ENCODE assay signal across 19 cellular contexts in the genomic region with DNA sequence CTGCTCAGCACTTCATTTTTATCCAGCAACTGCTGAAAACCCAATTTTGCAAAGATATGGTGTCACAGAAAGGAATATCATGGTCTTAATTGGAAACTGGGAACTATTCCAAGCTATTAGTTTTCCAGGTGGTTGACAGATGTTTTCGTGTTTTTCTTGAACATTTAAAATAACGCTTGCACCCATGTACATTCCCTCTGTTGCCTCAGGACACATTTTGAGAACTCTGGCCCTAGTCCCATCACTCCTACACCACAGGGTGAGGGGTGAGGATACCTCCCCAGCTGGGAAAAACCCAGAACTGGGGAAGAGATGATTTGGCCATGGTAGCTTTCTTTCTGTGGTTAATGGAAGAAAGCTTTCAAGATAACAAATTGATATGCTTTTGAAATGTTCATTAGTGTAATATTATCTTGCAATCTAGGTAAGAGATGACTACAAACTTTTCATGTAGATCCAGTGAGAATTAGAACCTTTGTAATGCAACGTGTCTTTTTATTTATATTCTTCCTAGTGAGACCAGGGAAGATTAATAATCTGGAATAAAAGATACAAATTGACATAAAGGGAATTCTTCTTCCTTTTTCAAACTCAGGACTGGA.
DNase-seq lines count a peak whose midpoint lies in the region; ATAC-seq and TF ChIP-seq lines count a peak whose summit lies in the region.
"Had no signal": no experiment of that assay in that cellular context is flagged by ENCODE, and none has a peak within 500 bp of the region (broad histone marks: within the 10 kb centered on the region; RNA-seq: fewer than 3 reads in every experiment).

No MANE protein-coding gene starts in this region.

- TF ChIP-seq CTCF in choroid plexus epithelial cell (conservative IDR thresholded peaks at IDR 0.05; ENCODE audit: low read depth, low read length): no peak

- DNase-seq in DMS 273 (lab: John Stamatoyannopoulos, UW; ENCODE audit: unreplicated experiment) (peak; percentile 87), NCI-H1694 (lab: John Stamatoyannopoulos, UW) (peak; percentile 92), choroid plexus epithelial cell (ENCODE audit: low read depth) (peak; percentile 88), non-pigmented ciliary epithelial cell (ENCODE audit: low read depth) (peak; percentile 27), NCI-H774 (lab: John Stamatoyannopoulos, UW) (no peak), HT-29 (ENCODE audit: low spot score) (no peak)
- DNase-seq in activated naive CD4-positive, alpha-beta T cell treated with anti-CD3 and anti-CD28 coated beads, Interleukin-2, amount 50 U/mL, for 16 hours: no peak
- DNase-seq: activated B cell treated with CpG ODN at 0.5 μM for 24 hours; adrenal gland; kidney; mesendoderm; MG63; NCI-H2107; NCI-H82; stimulated activated CD4-positive, alpha-beta T cell treated with anti-CD3 and anti-CD28 coated beads, Interleukin-2, amount 100 ng/mL, for 48 hours; substantia nigra had no signal

- no peak for ATAC-seq in GM21367 (IDR thresholded peaks at IDR 0.05; ENCODE audit: unreplicated experiment)
- ATAC-seq: activated T-helper 17 cell treated with anti-CD3 and anti-CD28 coated beads, Interleukin-2, amount 50 U/mL, for 72 hours had no signal

- no peak overlapping the region for H3K4me3 ChIP-seq in choroid plexus epithelial cell (ENCODE audit: low read depth, low read length)
- H3K4me3 ChIP-seq: adrenal gland, hepatocyte, MG63 had no signal

Comparison
In these comparisons a context has a peak if more than half of its experiments do, and no peak if none do; other contexts are left out.
1. DNase-seq: peak in DMS 273 (single experiment), NCI-H1694 (single experiment), choroid plexus epithelial cell (single experiment) and non-pigmented ciliary epithelial cell (single experiment); none in NCI-H774 (single experiment), activated naive CD4-positive, alpha-beta T cell treated with anti-CD3 and anti-CD28 coated beads, Interleukin-2, amount 50 U/mL, for 16 hours (single experiment) and HT-29 (single experiment).